Comparison of ENCODE assay signal across 8 cellular contexts in genomic region chr5:68288756-68289134, GRCh38.
DNase-seq lines count a peak whose midpoint lies in the region; ATAC-seq and TF ChIP-seq lines count a peak whose summit lies in the region.

No MANE protein-coding gene starts in this region.

- peak overlapping the region; percentile 22 for H3K4me3 ChIP-seq in RWPE2 (ENCODE audit: severe bottlenecking)
- H3K4me3 ChIP-seq in epithelial cell of proximal tubule (ENCODE audit: low read depth, low read length), result peak overlapping the region; percentile 68

- H3K4me3 Mint-ChIP-seq in natural killer cell treated with Interleukin-12 subunit alpha and Interleukin-12 subunit beta and Interleukin-15 and Interleukin-18, amount 100 ng/mL, for 72 hours, result peak overlapping the region; percentile 84

- peaks cover 59 to 69% of the 10 kb centered on the region in 2 donors for H3K4me1 Mint-ChIP-seq in natural killer cell treated with Interleukin-12 subunit alpha and Interleukin-12 subunit beta and Interleukin-15 and Interleukin-18, amount 100 ng/mL, for 72 hours (ENCODE audit: low read depth in 2 of 2)

- peaks cover 72% of the 10 kb centered on the region for H3K36me3 ChIP-seq in RWPE2 (ENCODE audit: low read depth)

- TF ChIP-seq CTCF in RWPE2 (IDR thresholded peaks at IDR 0.05; ENCODE audit: poor library complexity, severe bottlenecking), result no peak
- TF ChIP-seq CTCF in epithelial cell of proximal tubule (conservative IDR thresholded peaks at IDR 0.05; ENCODE audit: low read depth, low read length), result no peak

- DNase-seq in RWPE2 (ENCODE audit: low spot score) (no peak), epithelial cell of proximal tubule (ENCODE audit: low read depth) (no peak), NCI-H146 treated with DMSO at 0.1 percent for 48 hours (lab: John Stamatoyannopoulos, UW; ENCODE audit: unreplicated experiment) (no peak), GF-D8 (lab: John Stamatoyannopoulos, UW) (no peak)
- DNase-seq in natural killer cell treated with Interleukin-12 subunit alpha and Interleukin-12 subunit beta and Interleukin-15 and Interleukin-18, amount 100 ng/mL, for 72 hours (ENCODE audit: low spot score), result no peak
- DNase-seq in stimulated activated CD4-positive, alpha-beta T cell treated with anti-CD3 and anti-CD28 coated beads, Interleukin-2, amount 100 ng/mL, for 48 hours, result no peak

- H3K27me3 Mint-ChIP-seq in natural killer cell treated with Interleukin-12 subunit alpha and Interleukin-12 subunit beta and Interleukin-15 and Interleukin-18, amount 100 ng/mL, for 72 hours, result no peaks in the 10 kb centered on the region

- H3K9me3 ChIP-seq in RWPE2 (ENCODE audit: severe bottlenecking), result no peaks in the 10 kb centered on the region

- H3K36me3 Mint-ChIP-seq in natural killer cell treated with Interleukin-12 subunit alpha and Interleukin-12 subunit beta and Interleukin-15 and Interleukin-18, amount 100 ng/mL, for 72 hours, result peaks cover 8% of the 10 kb centered on the region

- no peaks in the 10 kb centered on the region for H3K9me3 Mint-ChIP-seq in natural killer cell treated with Interleukin-12 subunit alpha and Interleukin-12 subunit beta and Interleukin-15 and Interleukin-18, amount 100 ng/mL, for 72 hours

- H3K27ac ChIP-seq in RWPE2 (ENCODE audit: poor library complexity, severe bottlenecking), result peak overlapping the region; percentile 34

- H3K27me3 ChIP-seq in RWPE2 (ENCODE audit: insufficient read depth, poor library complexity, severe bottlenecking), result no peaks in the 10 kb centered on the region

- H3K4me1 ChIP-seq in RWPE2 (ENCODE audit: insufficient read depth, poor library complexity, severe bottlenecking), result peaks cover 25% of the 10 kb centered on the region

- ATAC-seq in GM18498 (IDR thresholded peaks at IDR 0.05; ENCODE audit: unreplicated experiment), result peak; percentile 13
- ATAC-seq in HG02588 (IDR thresholded peaks at IDR 0.05; ENCODE audit: unreplicated experiment), result peak; percentile 12
- ATAC-seq in RWPE2 (ENCODE audit: low read depth), result peak; percentile 3; the same call in 1 of the 3 replicates
- ATAC-seq in natural killer cell treated with Interleukin-12 subunit alpha and Interleukin-12 subunit beta and Interleukin-15 and Interleukin-18, amount 100 ng/mL, for 72 hours, result peak; percentile 22 to 45

- H3K27ac Mint-ChIP-seq in natural killer cell treated with Interleukin-12 subunit alpha and Interleukin-12 subunit beta and Interleukin-15 and Interleukin-18, amount 100 ng/mL, for 72 hours, result peak overlapping the region; percentile 81 to 95
